In the genomic region with DNA sequence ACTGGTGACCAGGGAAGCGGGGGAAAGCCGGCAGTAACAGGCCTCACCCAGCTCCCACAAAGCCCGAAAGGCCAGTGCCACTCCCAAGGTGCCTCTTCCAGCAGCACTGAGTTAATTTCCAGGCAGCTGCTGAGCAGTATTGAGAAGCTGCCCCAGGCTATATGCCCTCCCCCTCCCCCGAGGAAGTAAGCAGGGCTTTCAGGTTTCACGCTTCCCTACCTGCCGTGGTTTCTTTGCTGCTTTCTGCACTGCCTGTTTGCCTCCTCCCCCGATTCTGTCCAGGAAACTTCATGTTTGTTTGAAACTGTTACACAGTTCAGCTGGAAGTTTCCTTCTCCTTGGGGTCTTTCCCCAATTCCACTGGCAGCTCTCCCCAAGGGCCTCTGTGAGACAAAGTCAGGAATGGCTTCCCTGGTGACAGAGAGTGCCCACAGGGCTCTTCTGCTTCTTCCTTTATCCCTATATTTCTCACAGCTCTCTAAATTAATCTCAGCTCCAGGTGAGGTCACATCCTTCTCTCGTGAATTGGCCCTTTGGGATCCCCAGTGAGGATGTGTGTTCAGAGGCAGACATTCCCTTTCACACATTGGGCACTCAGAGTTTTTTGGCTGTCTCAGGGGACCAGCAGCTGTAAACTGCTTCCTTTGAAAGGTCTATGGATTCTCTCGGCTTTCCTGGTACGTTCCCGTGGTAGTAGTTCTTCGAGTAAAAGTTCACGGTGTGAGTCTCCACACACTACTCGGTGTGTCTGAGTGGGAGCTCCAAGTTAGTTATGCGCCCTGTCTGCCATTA, we compare ENCODE assay signal across 8 cellular contexts. TPM values are rescaled to one million over a fixed set of nuclear protein-coding genes. Genes with fewer than 3 reads are reported as not detected.
DNase-seq lines count a peak whose midpoint lies in the region; ATAC-seq, FAIRE-seq and TF ChIP-seq lines count a peak whose summit lies in the region.

No MANE protein-coding gene starts in this region.

- no peaks in the 10 kb centered on the region for H3K9me2 ChIP-seq in OCI-LY1 (ENCODE audit: low read depth, low read length)

- H3K4me1 ChIP-seq in OCI-LY1 (ENCODE audit: insufficient read depth, low read length, severe bottlenecking): peaks cover 12% of the 10 kb centered on the region
- H3K4me1 ChIP-seq in GM12878 (ENCODE audit: control insufficient read depth, insufficient read depth, low read length): peaks cover 16% of the 10 kb centered on the region

- BruUV-seq in GM12878 (replicated peaks; lab: Mats Ljungman, UMichigan): no TSS peak

- peak; percentile 65 for FAIRE-seq in GM12878 (lab: Jason Lieb, UNC)

- POLR2A ChIA-PET in GM12878 (lab: Charles Lee): interaction anchor here (1.1 to 1.3 kb wide), 2 partner anchors 12 to 18 kb away, joined by 4 read pairs; no protein-coding TSS in a partner anchor

- RAD21 ChIA-PET in GM12878 (lab: Charles Lee; ENCODE audit: unreplicated experiment): interaction anchor here (0.7 to 2.6 kb wide), 3 partner anchors 13 to 20 kb away, joined by 3 to 6 read pairs (median 4); no protein-coding TSS in a partner anchor

- no peaks in the 10 kb centered on the region for H3K27me3 Mint-ChIP-seq in osteocyte (ENCODE audit: unreplicated experiment)

- H3K4me3 ChIP-seq in OCI-LY1 (ENCODE audit: low read depth, low read length, poor library complexity, severe bottlenecking): no peak overlapping the region
- H3K4me3 ChIP-seq in GM12878: peak overlapping the region; percentile 59

- H3K79me2 ChIP-seq in OCI-LY1 (ENCODE audit: insufficient read depth, low read length): peaks cover 62% of the 10 kb centered on the region
- peaks cover 27% of the 10 kb centered on the region for H3K79me2 ChIP-seq in GM12878 (ENCODE audit: control insufficient read depth, insufficient read depth, low read length)

- ATAC-seq in GM18873 (IDR thresholded peaks at IDR 0.05; ENCODE audit: low FRiP score, unreplicated experiment) (peak; percentile 87), HG02763 (IDR thresholded peaks at IDR 0.05; ENCODE audit: unreplicated experiment) (peak; percentile 92), GM12878 (peak; percentile 99)

- SMC1A ChIA-PET in GM12878 (lab: Charles Lee; ENCODE audit: uncharacterized antibody, unreplicated experiment): interaction anchor here (0.6 to 2.1 kb wide), 14 partner anchors 8 to 145 kb away, joined by 3 to 10 read pairs (median 4); a partner anchor contains a TSS

- TF ChIP-seq CTCF in OCI-LY1 (IDR thresholded peaks at IDR 0.05; ENCODE audit: low read length): no peak
- TF ChIP-seq CTCF in GM12878 (IDR thresholded peaks at IDR 0.05 in 2 of 3, conservative IDR thresholded peaks at IDR 0.05 in 1 of 3; ENCODE audit: control insufficient read depth in 2 of 3, extremely low read depth in 1 of 3, insufficient read depth in 1 of 3, low read depth in 3 of 3, low read length in 3 of 3): no peak
- TF ChIP-seq CTCF in osteocyte (IDR thresholded peaks at IDR 0.05): no peak

- H4K20me1 ChIP-seq in OCI-LY1 (ENCODE audit: insufficient read depth, low read length) (no peaks in the 10 kb centered on the region), GM12878 (ENCODE audit: control insufficient read depth, insufficient read depth) (no peaks in the 10 kb centered on the region)

- peaks cover 5% of the 10 kb centered on the region; the same call in 1 of the 2 replicates for H3K36me3 ChIP-seq in OCI-LY1 (ENCODE audit: insufficient read depth, low read length)
- H3K36me3 ChIP-seq in GM12878 (ENCODE audit: control insufficient read depth in 2 of 2, insufficient read depth in 2 of 2, low read length in 1 of 2): no peaks in the 10 kb centered on the region

- 0 out of 2 replicates have a peak, but pooled peaks have one; percentile 7 for TF ChIP-seq RAD21 in GM12878 (IDR thresholded peaks at IDR 0.05; ENCODE audit: insufficient read depth, low read depth, low read length)

- H3K27me3 ChIP-seq in OCI-LY1 (ENCODE audit: insufficient read depth, low read length) (no peaks in the 10 kb centered on the region), GM12878 (replicated peaks in 1 of 2; ENCODE audit: control insufficient read depth in 2 of 2, insufficient read depth in 2 of 2, low read length in 1 of 2) (no peaks in the 10 kb centered on the region)

- intact Hi-C loops in GM12878 (cut with micrococcal nuclease; ENCODE audit: unreplicated experiment) (loop anchor here (5.0 kb wide), 1 partner anchor 56 kb away; no protein-coding TSS in a partner anchor), posterior cingulate gyrus (cut with DNase I) (no loop called here)

- H3K4me2 ChIP-seq in OCI-LY1 (ENCODE audit: low read length): peak overlapping the region; percentile 39; the same call in 1 of the 2 replicates
- peak overlapping the region; percentile 91 for H3K4me2 ChIP-seq in GM12878 (ENCODE audit: control insufficient read depth, insufficient read depth)

- CTCF ChIA-PET in GM12878 (lab: Yijun Ruan, JAX): interaction anchor here (0.8 to 1.7 kb wide), 4 partner anchors 20 to 479 kb away, joined by 3 to 7 read pairs (median 3); a partner anchor contains a TSS

- no peak overlapping the region for H2AFZ ChIP-seq in OCI-LY1 (ENCODE audit: low read length)
- H2AFZ ChIP-seq in GM12878 (ENCODE audit: control insufficient read depth, low read depth, low read length): peak overlapping the region; percentile 21; the same call in 1 of the 2 replicates

- DNase-seq in GM12878 (ENCODE audit: low read depth, low spot score) (peak; percentile 48), osteocyte (ENCODE audit: extremely low spot score, unreplicated experiment) (no peak), amygdala (lab: John Stamatoyannopoulos, UW) (no peak), posterior cingulate gyrus (no peak), DMS 273 treated with DMSO at 0.1 percent for 48 hours (lab: John Stamatoyannopoulos, UW) (no peak)

- in situ Hi-C loops in GM12878 (cut with MboI): no loop called here

- 43% methylated on average over 15 of the region's 15 CpGs for WGBS in GM12878 (ENCODE audit: insufficient coverage, insufficient replicate concordance, low lambda C conversion rate, missing lambda C conversion rate)

- H3F3A ChIP-seq in OCI-LY1 (ENCODE audit: insufficient read depth, low read length): no peaks in the 10 kb centered on the region

- no peak for TF ChIP-seq EP300 in GM12878 (IDR thresholded peaks at IDR 0.05; ENCODE audit: borderline replicate concordance in 1 of 2, control insufficient read depth in 1 of 2, low read depth in 2 of 2, low read length in 2 of 2)

- H3K27ac ChIP-seq in OCI-LY1 (ENCODE audit: low read depth, low read length, poor library complexity, severe bottlenecking): no peak overlapping the region
- H3K27ac ChIP-seq in GM12878 (ENCODE audit: control insufficient read depth, insufficient read depth): peak overlapping the region; percentile 54; the same call in 1 of the 2 replicates

- H3K9me3 ChIP-seq in OCI-LY1 (ENCODE audit: low read length) (peaks cover 5% of the 10 kb centered on the region; the same call in 1 of the 2 replicates), GM12878 (replicated peaks; ENCODE audit: control insufficient read depth, insufficient read depth, low read length) (no peaks in the 10 kb centered on the region; the same call in 2 of the 3 replicates)

- peaks cover 16% of the 10 kb centered on the region for H3K36me3 Mint-ChIP-seq in osteocyte (ENCODE audit: unreplicated experiment)

- H3K9me3 Mint-ChIP-seq in osteocyte (ENCODE audit: unreplicated experiment): peaks cover 19% of the 10 kb centered on the region

- no peak overlapping the region for H3K4me3 Mint-ChIP-seq in osteocyte (ENCODE audit: unreplicated experiment)

- TF ChIP-seq POLR2A in GM12878 (IDR thresholded peaks at IDR 0.05; ENCODE audit: low read depth, low read length): no peak

- peaks cover 15% of the 10 kb centered on the region for H3K4me1 Mint-ChIP-seq in osteocyte (ENCODE audit: unreplicated experiment)

- H3K9ac ChIP-seq in OCI-LY1 (ENCODE audit: low read length) (no peak overlapping the region; the same call in 1 of the 2 replicates), GM12878 (ENCODE audit: control insufficient read depth, insufficient read depth, low read length) (peak overlapping the region; percentile 52; the same call in 1 of the 2 replicates)

- peak overlapping the region; percentile 17 for H3K27ac Mint-ChIP-seq in osteocyte (ENCODE audit: unreplicated experiment)

TF ChIP-seq in GM12878, 131 proteins besides CTCF, POLR2A, EP300 and RAD21 (continues in another document):
- TF ChIP-seq EGR1 (IDR thresholded peaks at IDR 0.05; ENCODE audit: borderline replicate concordance in 1 of 2, low read depth in 2 of 2, low read length in 2 of 2) (peak in 1 of 2 experiments; percentile 23; a peak in 1 of 3 replicates), RUNX3 (IDR thresholded peaks at IDR 0.05; ENCODE audit: low read length) (peak; percentile 62), MEF2A (IDR thresholded peaks at IDR 0.05; ENCODE audit: insufficient read depth, low read depth, low read length) (no peak), IKZF1 (conservative IDR thresholded peaks at IDR 0.05) (0 out of 2 replicates have a peak, but pooled peaks have one; percentile 51), ETV6 (conservative IDR thresholded peaks at IDR 0.05 in 1 of 2, IDR thresholded peaks at IDR 0.05 in 1 of 2; ENCODE audit: borderline replicate concordance in 1 of 2, low read depth in 1 of 2) (peak in 1 of 2 experiments; percentile 56; a peak in 1 of 4 replicates), IRF4 (IDR thresholded peaks at IDR 0.05; ENCODE audit: low read depth, low read length) (0 out of 2 replicates have a peak, but pooled peaks have one; percentile 39), BHLHE40 (IDR thresholded peaks at IDR 0.05; ENCODE audit: borderline replicate concordance in 1 of 2, low read depth in 2 of 2, low read length in 1 of 2) (no peak), IKZF2 (IDR thresholded peaks at IDR 0.05) (peak; percentile 51 to 65; a peak in 2 of 4 replicates), NBN (IDR thresholded peaks at IDR 0.05) (no peak)

RNA-seq across cellular contexts. Expression of a gene that starts 19.4 kb away (rescaled TPM):
- 26.1 and 34.1 TPM in 2 replicates for total RNA-seq in GM12878 (2013; cell fraction: nucleolus; rRNA removed)
- 6.0 and 7.7 TPM in 2 replicates for total RNA-seq in GM12878 (2014; rRNA removed)
- 7.6 and 8.5 TPM in 2 replicates for total RNA-seq in GM12878 (2014; rRNA removed; fragmentation: Illumina TruSeq; extraction: Trizol)
- 10.6 and 11.2 TPM in 2 replicates for total RNA-seq in GM12878 (2021)
- polyA plus RNA-seq in GM12878 (2011; ENCODE audit: low read depth): 2.7 TPM
- polyA plus RNA-seq in GM12878 (2011; rRNA removed): 12.1 and 24.0 TPM in 2 replicates
- 4.2 and 5.5 TPM in 2 replicates for polyA plus RNA-seq in GM12878 (2011; cell fraction: cytosol; rRNA removed)
- 4.9 and 5.5 TPM in 2 replicates for polyA plus RNA-seq in GM12878 (2011; cell fraction: nucleus; rRNA removed)
- 5.5 and 9.4 TPM in 2 replicates for polyA plus RNA-seq in GM12878 (2012)
- 5.8 and 8.6 TPM in 2 replicates for polyA plus RNA-seq in GM12878 (2014; fragmentation: Illumina TruSeq; extraction: Trizol)
- 1 to 10 TPM; 1.6 to 2.7 TPM for polyA plus RNA-seq in GM12878 (2014; fragmentation: Nextera tagmentation; extraction: Ambion mirVana)
- 5.2 and 6.0 TPM in 2 replicates for polyA plus RNA-seq in GM12878 (2014; rRNA removed)
- 10 to 100 TPM; 16.9 to 25.0 TPM for polyA plus RNA-seq in GM12878 (2016; fragmentation: Nextera tagmentation; extraction: Ambion mirVana)
- polyA minus RNA-seq in GM12878 (2011; rRNA and poly(A)+ RNA removed): 6.7 and 9.4 TPM in 2 replicates
- 2.7 and 4.4 TPM in 2 replicates for polyA minus RNA-seq in GM12878 (2011; cell fraction: cytosol; rRNA and poly(A)+ RNA removed)
- 9.2 and 18.4 TPM in 2 replicates for polyA minus RNA-seq in GM12878 (2011; cell fraction: nucleus; rRNA and poly(A)+ RNA removed)
- 26.2 and 30.9 TPM in 2 replicates for total RNA-seq in osteocyte
